In genomic region chr13:97194473-97194872, GRCh38 we compare ENCODE assay signal across 16 cellular contexts. TPM values are rescaled to one million over a fixed set of nuclear protein-coding genes. Genes with fewer than 3 reads are reported as not detected.
DNase-seq lines count a peak whose midpoint lies in the region; ATAC-seq and TF ChIP-seq lines count a peak whose summit lies in the region.
"Had no signal": no experiment of that assay in that cellular context is flagged by ENCODE, and none has a peak within 500 bp of the region (broad histone marks: within the 10 kb centered on the region; RNA-seq: fewer than 3 reads in every experiment).

No MANE protein-coding gene starts in this region.

- H3K9ac ChIP-seq in GM23248 = no peak overlapping the region

- H3K79me2 ChIP-seq in GM23248 (ENCODE audit: insufficient read depth) = no peaks in the 10 kb centered on the region
- H3K79me2 ChIP-seq: hepatocyte had no signal

- H3K9me2 ChIP-seq in GM23248 (ENCODE audit: insufficient read depth) = no peaks in the 10 kb centered on the region

- ATAC-seq in RWPE2 (ENCODE audit: low read depth) = peak; percentile 92
- ATAC-seq in HG02840 (IDR thresholded peaks at IDR 0.05; ENCODE audit: low FRiP score, unreplicated experiment) = no peak
- ATAC-seq: CD8-positive, alpha-beta T cell; GM12878 had no signal

- H3K36me3 ChIP-seq in GM23248 (ENCODE audit: low read depth) (no peaks in the 10 kb centered on the region), RWPE2 (ENCODE audit: low read depth) (no peaks in the 10 kb centered on the region), tibial artery (no peaks in the 10 kb centered on the region)

- intact Hi-C loops in tibial artery (cut with DNase I; ENCODE audit: low total_unique reads) = no loop called here

- H3K4me3 ChIP-seq in GM23248 (no peak overlapping the region), RWPE2 (ENCODE audit: severe bottlenecking) (no peak overlapping the region), tibial artery (no peak overlapping the region)
- H3K4me3 ChIP-seq: GM12878, hepatocyte had no signal

- H3K9me3 ChIP-seq in GM23248 (ENCODE audit: low read depth) (no peaks in the 10 kb centered on the region), RWPE2 (ENCODE audit: severe bottlenecking) (no peaks in the 10 kb centered on the region), tibial artery (no peaks in the 10 kb centered on the region)

- H3K4me1 ChIP-seq in GM23248 (ENCODE audit: insufficient read depth) (no peaks in the 10 kb centered on the region; the same call in 1 of the 2 replicates), RWPE2 (ENCODE audit: insufficient read depth, poor library complexity, severe bottlenecking) (peaks cover 18% of the 10 kb centered on the region), tibial artery (no peaks in the 10 kb centered on the region)

- no peaks in the 10 kb centered on the region for H3F3A ChIP-seq in GM23248 (ENCODE audit: insufficient read depth)

- TF ChIP-seq POLR2A in erythroblast (IDR thresholded peaks at IDR 0.05; ENCODE audit: low read length) = no peak

- TF ChIP-seq CTCF in RWPE2 (IDR thresholded peaks at IDR 0.05; ENCODE audit: poor library complexity, severe bottlenecking) (no peak), tibial artery (IDR thresholded peaks at IDR 0.05) (no peak)

- no peaks in the 10 kb centered on the region for H4K20me1 ChIP-seq in GM23248 (ENCODE audit: insufficient read depth)

- DNase-seq in GM23248 = peak; percentile 2
- no peak for DNase-seq in RWPE2 (ENCODE audit: low spot score)
- DNase-seq in erythroblast (lab: John Stamatoyannopoulos, UW) = peak; percentile 78 to 91
- DNase-seq in pulmonary artery endothelial cell (ENCODE audit: low read depth, low spot score) = peak; percentile 83
- no peak for DNase-seq in tibial artery
- DNase-seq in NCI-H774 (lab: John Stamatoyannopoulos, UW) = no peak
- no peak for DNase-seq in NCI-H2196 treated with DMSO at 0.1 percent for 48 hours (lab: John Stamatoyannopoulos, UW; ENCODE audit: unreplicated experiment)
- DNase-seq: activated CD4-positive, alpha-beta memory T cell treated with anti-CD3 and anti-CD28 coated beads for 36 hours; activated naive CD4-positive, alpha-beta T cell; CD8-positive, alpha-beta T cell; NCI-H1092; NCI-H524 treated with DMSO at 0.1 percent for 48 hours; stimulated activated CD4-positive, alpha-beta T cell treated with anti-CD3 and anti-CD28 coated beads, Interleukin-12 subunit alpha, Interleukin-12 subunit beta, amount 100 ng/mL, for 4 hours had no signal

- H3K27me3 ChIP-seq in GM23248 (replicated peaks; ENCODE audit: insufficient read depth) (no peaks in the 10 kb centered on the region; the same call in 1 of the 2 replicates), RWPE2 (ENCODE audit: insufficient read depth, poor library complexity, severe bottlenecking) (no peaks in the 10 kb centered on the region), tibial artery (no peaks in the 10 kb centered on the region)
- H3K27me3 ChIP-seq: hepatocyte had no signal

- in situ Hi-C loops in GM23248 (cut with MboI) = no loop called here

- no peak overlapping the region for H3K27ac ChIP-seq in GM23248
- H3K27ac ChIP-seq in RWPE2 (ENCODE audit: poor library complexity, severe bottlenecking) = peak overlapping the region; percentile 41
- H3K27ac ChIP-seq in tibial artery = no peak overlapping the region
- H3K27ac ChIP-seq: hepatocyte had no signal

- WGBS in GM23248 (ENCODE audit: low coverage in 1 of 2, low lambda C conversion rate in 2 of 2, missing lambda C conversion rate in 2 of 2), 2 experiments = 76 to 78% methylated on average over 6 of the region's 6 CpGs

- H2AFZ ChIP-seq in GM23248 = no peak overlapping the region
- H2AFZ ChIP-seq: hepatocyte had no signal

- no peak overlapping the region for H3K4me2 ChIP-seq in GM23248 (ENCODE audit: unreplicated experiment)
- H3K4me2 ChIP-seq: hepatocyte had no signal

RNA-seq across cellular contexts. Expression of gene MBNL2, which starts 27.7 kb away (rescaled TPM):
- total RNA-seq in GM23248 (2014; rRNA removed; shearing (Covaris generic)) = 59.9 and 79.5 TPM in 2 replicates
- polyA plus RNA-seq in GM23248 (2016; fragmentation: Nextera tagmentation; extraction: Ambion mirVana) = 46.7 and 49.1 TPM in 2 replicates
- total RNA-seq in pulmonary artery endothelial cell = 50.4 and 76.9 TPM in 2 replicates

Comparison
In these comparisons a context has a peak if more than half of its experiments do, and no peak if none do; other contexts are left out.
1. DNase-seq: peak in GM23248 (single experiment), erythroblast (2 of 2) and pulmonary artery endothelial cell (single experiment); none in RWPE2 (single experiment), tibial artery (0 of 2), NCI-H774 (single experiment) and NCI-H2196 treated with DMSO at 0.1 percent for 48 hours (single experiment).